17 cellular contexts compared by ENCODE assay signal in the genomic region with DNA sequence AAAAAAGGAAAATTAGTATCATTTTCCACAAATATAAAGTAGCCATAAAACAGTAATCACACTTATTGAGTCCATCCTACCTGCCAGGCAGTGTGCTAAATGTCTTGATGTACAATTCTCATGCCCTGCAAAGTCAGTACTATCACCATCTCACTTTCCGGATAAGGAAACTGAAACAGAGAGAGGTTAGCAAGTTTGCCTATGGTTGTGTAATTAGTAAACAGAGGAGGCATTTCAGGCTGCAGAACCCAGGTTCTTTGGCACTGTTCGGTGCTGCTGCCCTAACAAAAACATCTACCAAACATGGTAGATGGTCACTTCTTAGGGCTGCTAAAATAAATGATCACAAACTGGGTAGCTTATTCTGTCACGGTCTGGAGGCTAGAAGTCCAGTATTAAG. TPM values are rescaled to one million over a fixed set of nuclear protein-coding genes. Genes with fewer than 3 reads are reported as not detected.
DNase-seq lines count a peak whose midpoint lies in the region; ATAC-seq, FAIRE-seq and TF ChIP-seq lines count a peak whose summit lies in the region.
"Had no signal": no experiment of that assay in that cellular context is flagged by ENCODE, and none has a peak within 500 bp of the region (broad histone marks: within the 10 kb centered on the region; RNA-seq: fewer than 3 reads in every experiment).

No MANE protein-coding gene starts in this region.

- peak; percentile 66 for FAIRE-seq in GM12891 (lab: Jason Lieb, UNC)
- FAIRE-seq: colon had no signal

- DNase-seq in GM12891 (ENCODE audit: insufficient read length, low spot score) (no peak), RWPE1 (ENCODE audit: low spot score) (no peak), inferior parietal cortex (ENCODE audit: extremely low spot score) (no peak), NCI-H1930 (lab: John Stamatoyannopoulos, UW) (no peak)
- DNase-seq: activated CD4-positive, alpha-beta T cell treated with anti-CD3 and anti-CD28 coated beads for 1 hour; activated naive CD4-positive, alpha-beta T cell treated with anti-CD3 and anti-CD28 coated beads for 36 hours; Karpas-422; NCI-H526 treated with DMSO at 0.1 percent for 48 hours; SIG-M5; transverse colon had no signal

- CTCF ChIA-PET in RWPE1 (lab: Yijun Ruan, JAX), result no interaction called here

- no peak for TF ChIP-seq POLR2A in GM12891 (IDR thresholded peaks at IDR 0.05; ENCODE audit: low read depth, low read length)
- no peak for TF ChIP-seq POLR2A in gastroesophageal sphincter (IDR thresholded peaks at IDR 0.05)

- H3K36me3 ChIP-seq in gastroesophageal sphincter, result no peaks in the 10 kb centered on the region
- H3K36me3 ChIP-seq: transverse colon had no signal

- no peak overlapping the region for H3K4me3 ChIP-seq in gastroesophageal sphincter
- H3K4me3 ChIP-seq: lung, transverse colon had no signal

- POLR2A ChIA-PET in RWPE1 (lab: Yijun Ruan, JAX; ENCODE audit: low non-redundant PET), result no interaction called here

- H3K27me3 ChIP-seq in gastroesophageal sphincter, result no peaks in the 10 kb centered on the region
- H3K27me3 ChIP-seq: transverse colon had no signal

- H3K4me1 ChIP-seq in gastroesophageal sphincter, result no peaks in the 10 kb centered on the region
- H3K4me1 ChIP-seq: transverse colon had no signal

- 75 to 89% methylated on average over 3 of the region's 3 CpGs for WGBS in gastroesophageal sphincter (ENCODE audit: low coverage in 1 of 2), 2 donors

- peaks cover 0 to 4% (median 0%) of the 10 kb centered on the region in 3 donors for H3K9me3 ChIP-seq in gastroesophageal sphincter
- H3K9me3 ChIP-seq: transverse colon had no signal

- TF ChIP-seq CTCF in RWPE1 (conservative IDR thresholded peaks at IDR 0.05; ENCODE audit: low read depth), result no peak
- TF ChIP-seq CTCF in gastroesophageal sphincter (IDR thresholded peaks at IDR 0.05), result no peak

- TF ChIP-seq EP300 in gastroesophageal sphincter (IDR thresholded peaks at IDR 0.05), result no peak

- H3K27ac ChIP-seq in RWPE1 (no peak overlapping the region), gastroesophageal sphincter (no peak overlapping the region)
- H3K27ac ChIP-seq: transverse colon had no signal

- peak; percentile 84 for ATAC-seq in GM19372 (IDR thresholded peaks at IDR 0.05; ENCODE audit: low read depth, unreplicated experiment)
- ATAC-seq in HG02759 (IDR thresholded peaks at IDR 0.05; ENCODE audit: unreplicated experiment), result peak; percentile 67
- ATAC-seq in HG03439 (IDR thresholded peaks at IDR 0.05; ENCODE audit: unreplicated experiment), result peak; percentile 89
- no peak for ATAC-seq in gastroesophageal sphincter

TF ChIP-seq in GM12891, 5 proteins besides CTCF, POLR2A, EP300 and RAD21:
- TF ChIP-seq SPI1 (IDR thresholded peaks at IDR 0.05; ENCODE audit: low read depth, low read length) (no peak), POU2F2 (IDR thresholded peaks at IDR 0.05; ENCODE audit: low read depth, low read length) (no peak)

RNA-seq across cellular contexts. Expression of gene PLAC8L1, which starts 22.6 kb away (rescaled TPM):
- polyA plus RNA-seq in GM12891 (2012; ENCODE audit: low read depth, missing spikeins), result 0.17 TPM
- total RNA-seq in gastroesophageal sphincter, result 1 to 10 TPM in 1 of 4 donors, not detected in 3; 1.2 TPM
- total RNA-seq: H4, transverse colon had no signal
